In the genomic region with DNA sequence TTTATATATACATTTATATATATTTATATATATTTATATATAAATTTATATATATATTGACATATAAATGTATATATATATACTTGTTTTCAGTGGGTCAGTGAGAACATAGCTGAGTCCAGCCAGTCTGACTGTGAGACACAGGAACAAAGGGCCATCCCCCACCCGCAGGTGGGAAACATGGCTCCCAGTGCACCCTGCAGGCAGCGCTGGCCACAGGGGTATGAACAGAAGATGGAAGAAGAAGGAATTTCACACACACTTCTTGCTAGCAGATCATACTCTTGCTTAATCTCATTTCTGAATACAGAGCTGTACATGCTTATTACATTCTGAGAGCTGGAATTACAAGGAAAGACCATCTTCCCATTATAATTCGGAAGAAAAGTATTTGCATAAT, we compare ENCODE assay signal across 26 cellular contexts.
DNase-seq lines count a peak whose midpoint lies in the region; ATAC-seq and TF ChIP-seq lines count a peak whose summit lies in the region.
"Had no signal": no experiment of that assay in that cellular context is flagged by ENCODE, and none has a peak within 500 bp of the region (broad histone marks: within the 10 kb centered on the region; RNA-seq: fewer than 3 reads in every experiment).

No MANE protein-coding gene starts in this region.

- in situ Hi-C loops in KBM-7 (cut with MboI; ENCODE audit: low pct_unique_long_range_greater_than_20kb, low sequenced_read_pairs) = no loop called here

- POLR2A ChIA-PET in activated CD4-positive, alpha-beta T cell treated with anti-CD3 and anti-CD28 coated beads for 36 hours (lab: Charles Lee) = no interaction called here

- no peak overlapping the region for H3K27ac Mint-ChIP-seq in activated CD4-positive, alpha-beta T cell treated with anti-CD3 and anti-CD28 coated beads for 36 hours
- no peak overlapping the region for H3K27ac Mint-ChIP-seq in chondrocyte (ENCODE audit: unreplicated experiment)
- H3K27ac Mint-ChIP-seq: activated CD8-positive, alpha-beta memory T cell treated with anti-CD3 and anti-CD28 coated beads, Interleukin-2, amount 10 ng/mL, durations not matched to agents 7 days and 5 days; brain; CD14-positive monocyte; effector memory CD8-positive, alpha-beta T cell; natural killer cell had no signal

- CTCF ChIA-PET in activated CD4-positive, alpha-beta T cell treated with anti-CD3 and anti-CD28 coated beads for 36 hours (lab: Charles Lee) = no interaction called here

- TF ChIP-seq POLR2A in erythroblast (IDR thresholded peaks at IDR 0.05; ENCODE audit: low read length) = no peak

- no peaks in the 10 kb centered on the region for H3K9me3 Mint-ChIP-seq in activated CD4-positive, alpha-beta T cell treated with anti-CD3 and anti-CD28 coated beads for 36 hours (ENCODE audit: low read depth)
- H3K9me3 Mint-ChIP-seq in chondrocyte (ENCODE audit: low read depth) = no peaks in the 10 kb centered on the region
- H3K9me3 Mint-ChIP-seq: natural killer cell had no signal

- no peaks in the 10 kb centered on the region for H3K4me1 Mint-ChIP-seq in activated CD4-positive, alpha-beta T cell treated with anti-CD3 and anti-CD28 coated beads for 36 hours
- no peaks in the 10 kb centered on the region for H3K4me1 Mint-ChIP-seq in chondrocyte (ENCODE audit: low read depth)
- H3K4me1 Mint-ChIP-seq: activated CD8-positive, alpha-beta memory T cell treated with anti-CD3 and anti-CD28 coated beads, Interleukin-2, amount 10 ng/mL, durations not matched to agents 7 days and 5 days; CD14-positive monocyte had no signal

- no peaks in the 10 kb centered on the region for H3K36me3 Mint-ChIP-seq in activated CD4-positive, alpha-beta T cell treated with anti-CD3 and anti-CD28 coated beads for 36 hours (ENCODE audit: low read depth)
- no peaks in the 10 kb centered on the region for H3K36me3 Mint-ChIP-seq in chondrocyte (ENCODE audit: low read depth)
- H3K36me3 Mint-ChIP-seq: activated CD8-positive, alpha-beta memory T cell treated with anti-CD3 and anti-CD28 coated beads, Interleukin-2, amount 10 ng/mL, durations not matched to agents 7 days and 5 days; brain; CD14-positive monocyte; natural killer cell had no signal

- TF ChIP-seq CTCF in chondrocyte (IDR thresholded peaks at IDR 0.05) = no peak

- intact Hi-C loops in activated CD4-positive, alpha-beta T cell treated with anti-CD3 and anti-CD28 coated beads for 36 hours (cut with DNase I, micrococcal nuclease) = no loop called here

- peak; percentile 37 for ATAC-seq in activated CD4-positive, alpha-beta T cell treated with anti-CD3 and anti-CD28 coated beads for 36 hours
- ATAC-seq: activated CD8-positive, alpha-beta memory T cell treated with anti-CD3 and anti-CD28 coated beads, Interleukin-2, amount 10 ng/mL, durations not matched to agents 7 days and 5 days; effector memory CD8-positive, alpha-beta T cell; gastrocnemius medialis; left ventricle myocardium superior; natural killer cell had no signal

- H3K27me3 Mint-ChIP-seq in activated CD4-positive, alpha-beta T cell treated with anti-CD3 and anti-CD28 coated beads for 36 hours = no peaks in the 10 kb centered on the region
- H3K27me3 Mint-ChIP-seq in chondrocyte (ENCODE audit: low read depth) = peaks cover 2% of the 10 kb centered on the region
- H3K27me3 Mint-ChIP-seq: activated CD8-positive, alpha-beta memory T cell treated with anti-CD3 and anti-CD28 coated beads, Interleukin-2, amount 10 ng/mL, durations not matched to agents 7 days and 5 days; effector memory CD8-positive, alpha-beta T cell had no signal

- no peak overlapping the region for H3K4me3 Mint-ChIP-seq in activated CD4-positive, alpha-beta T cell treated with anti-CD3 and anti-CD28 coated beads for 36 hours
- no peak overlapping the region for H3K4me3 Mint-ChIP-seq in chondrocyte (ENCODE audit: unreplicated experiment)
- H3K4me3 Mint-ChIP-seq: activated CD8-positive, alpha-beta memory T cell treated with anti-CD3 and anti-CD28 coated beads, Interleukin-2, amount 10 ng/mL, durations not matched to agents 7 days and 5 days; brain; CD14-positive monocyte; effector memory CD8-positive, alpha-beta T cell; natural killer cell had no signal

- DNase-seq in activated CD4-positive, alpha-beta T cell treated with anti-CD3 and anti-CD28 coated beads for 36 hours = peak; percentile 42
- no peak for DNase-seq in activated CD4-positive, alpha-beta T cell treated with anti-CD3 and anti-CD28 coated beads, Interleukin-2, amount 50 U/mL, for 4 hours
- DNase-seq in KBM-7 (peak; percentile 43), NOMO-1 (lab: John Stamatoyannopoulos, UW; ENCODE audit: unreplicated experiment in 2 of 2) (peak; percentile 28 to 57), erythroblast (lab: John Stamatoyannopoulos, UW) (peak; percentile 1 to 3), AML-193 (lab: John Stamatoyannopoulos, UW) (no peak), chondrocyte (ENCODE audit: low spot score) (no peak), NCI-H446 (lab: John Stamatoyannopoulos, UW) (no peak)
- DNase-seq: ACHN; activated CD8-positive, alpha-beta memory T cell treated with anti-CD3 and anti-CD28 coated beads, Interleukin-2, amount 10 ng/mL, durations not matched to agents 7 days and 5 days; effector memory CD8-positive, alpha-beta T cell; esophagus squamous epithelium; gastrocnemius medialis; GM23248; hippocampal formation; Kasumi-1; left ventricle myocardium superior; midbrain; natural killer cell; NCI-H2227 treated with DMSO at 0.1 percent for 48 hours; NK-92 treated with Interleukin-12 subunit alpha and Interleukin-12 subunit beta, amount 100 ng/mL, for 24 hours; right cardiac atrium; SK-N-SH; upper lobe of right lung had no signal

Comparison
In these comparisons a context has a peak if more than half of its experiments do, and no peak if none do; other contexts are left out.
1. DNase-seq: peak in activated CD4-positive, alpha-beta T cell treated with anti-CD3 and anti-CD28 coated beads for 36 hours (single experiment), KBM-7 (single experiment), NOMO-1 (2 of 2) and erythroblast (2 of 2); none in activated CD4-positive, alpha-beta T cell treated with anti-CD3 and anti-CD28 coated beads, Interleukin-2, amount 50 U/mL, for 4 hours (0 of 2), AML-193 (0 of 2), chondrocyte (single experiment) and NCI-H446 (0 of 2).